ENCODE assay signal across 8 cellular contexts in genomic region chr10:101602767-101603398, GRCh38. TPM values are rescaled to one million over a fixed set of nuclear protein-coding genes. Genes with fewer than 3 reads are reported as not detected.
A peak's percentile ranks its signal among the peaks of the same experiment; 100 is the strongest.
DNase-seq lines count a peak whose midpoint lies in the region; ATAC-seq, FAIRE-seq and TF ChIP-seq lines count a peak whose summit lies in the region.

No MANE protein-coding gene starts in this region.

- H3K27me3 ChIP-seq in KMS-11 (ENCODE audit: insufficient read depth, low read depth) (no peaks in the 10 kb centered on the region), RWPE2 (ENCODE audit: insufficient read depth, poor library complexity, severe bottlenecking) (no peaks in the 10 kb centered on the region), upper lobe of left lung (no peaks in the 10 kb centered on the region)

- H4K20me1 ChIP-seq in KMS-11 (ENCODE audit: insufficient read depth), result no peaks in the 10 kb centered on the region

- FAIRE-seq in A204.1 (lab: Jason Lieb, UNC), result peak; percentile 97
- FAIRE-seq in GM12892 (lab: Jason Lieb, UNC), result peak; percentile 86

- no peaks in the 10 kb centered on the region for H3K79me2 ChIP-seq in KMS-11 (ENCODE audit: insufficient read depth, low read depth)

- H3K4me2 ChIP-seq in KMS-11, result no peak overlapping the region

- peak; percentile 95 for TF ChIP-seq CTCF in KMS-11 (conservative IDR thresholded peaks at IDR 0.05; ENCODE audit: low read depth, low read length)
- TF ChIP-seq CTCF in RWPE2 (IDR thresholded peaks at IDR 0.05; ENCODE audit: poor library complexity, severe bottlenecking), result peak; percentile 67
- TF ChIP-seq CTCF in fibroblast of villous mesenchyme (IDR thresholded peaks at IDR 0.05; ENCODE audit: insufficient read depth, low read depth, low read length), result peak; percentile 97
- TF ChIP-seq CTCF in upper lobe of left lung (IDR thresholded peaks at IDR 0.05), result peak; percentile 71 to 86 (median 83)

- peak; percentile 83 for ATAC-seq in RWPE2 (ENCODE audit: low read depth)
- ATAC-seq in upper lobe of left lung (ENCODE audit: low FRiP score in 2 of 2), result peak; percentile 84 to 88

- H3K4me1 ChIP-seq in KMS-11 (ENCODE audit: low read depth, poor library complexity, severe bottlenecking) (no peaks in the 10 kb centered on the region), RWPE2 (ENCODE audit: insufficient read depth, poor library complexity, severe bottlenecking) (no peaks in the 10 kb centered on the region), upper lobe of left lung (no peaks in the 10 kb centered on the region)

- 50 to 71% methylated on average over 4 to 6 of the region's 6 CpGs for whole genome bisulfite sequencing in upper lobe of left lung, 2 donors

- H3K9me3 ChIP-seq in RWPE2 (ENCODE audit: severe bottlenecking) (no peaks in the 10 kb centered on the region), upper lobe of left lung (no peaks in the 10 kb centered on the region)

- TF ChIP-seq EP300 in upper lobe of left lung (IDR thresholded peaks at IDR 0.05), result no peak

- no peak overlapping the region for H2AFZ ChIP-seq in KMS-11 (ENCODE audit: low read depth)

- no peak overlapping the region for H3K9ac ChIP-seq in KMS-11

- H3K4me3 ChIP-seq in KMS-11 (IDR thresholded peaks at IDR 0.05; ENCODE audit: insufficient read depth, low read depth, low read length) (no peak overlapping the region), RWPE2 (ENCODE audit: severe bottlenecking) (no peak overlapping the region), fibroblast of villous mesenchyme (ENCODE audit: low read depth, low read length) (no peak overlapping the region), upper lobe of left lung (no peak overlapping the region)

- DNase-seq in GM12892 (ENCODE audit: insufficient read length) (peak; percentile 65), RWPE2 (ENCODE audit: low spot score) (peak; percentile 37), fibroblast of villous mesenchyme (ENCODE audit: low read depth) (peak; percentile 70), nucleus accumbens (lab: John Stamatoyannopoulos, UW) (peak in 49 of 56 donors; percentile 11 to 85 (median 59)), upper lobe of left lung (peak in 1 of 2 donors; percentile 66)
- peak; percentile 16 for DNase-seq in activated T-helper 9 cell treated with anti-CD3 and anti-CD28 coated beads, Interleukin-2, amount 50 U/mL, for 16 hours (ENCODE audit: low read depth)

- TF ChIP-seq POLR2A in GM12892 (IDR thresholded peaks at IDR 0.05; ENCODE audit: low read depth, low read length) (no peak), upper lobe of left lung (IDR thresholded peaks at IDR 0.05) (no peak)

- H3K36me3 ChIP-seq in KMS-11 (ENCODE audit: insufficient read depth) (no peaks in the 10 kb centered on the region), RWPE2 (ENCODE audit: low read depth) (peaks cover 10% of the 10 kb centered on the region; the same call in 1 of the 2 replicates), upper lobe of left lung (peaks cover 2 to 43% (median 14%) of the 10 kb centered on the region in 4 donors)

- no peak overlapping the region for H3K27ac ChIP-seq in KMS-11
- H3K27ac ChIP-seq in RWPE2 (ENCODE audit: poor library complexity, severe bottlenecking), result no peak overlapping the region
- H3K27ac ChIP-seq in upper lobe of left lung, result no peak overlapping the region

RNA-seq across cellular contexts. Expression of gene DPCD, which starts 14.8 kb away (rescaled TPM):
- 32.0 TPM for polyA plus RNA-seq in GM12892 (2012; ENCODE audit: missing spikeins)
- total RNA-seq in fibroblast of villous mesenchyme (30.9 and 34.1 TPM in 2 replicates), upper lobe of left lung (10 to 100 TPM in 4 of 6 donors, 1 to 10 TPM in 2; 3.7 to 36.2 (median 15.1) TPM)

RNA-seq across cellular contexts. Expression of gene POLL, which starts 14.8 kb away (rescaled TPM):
- polyA plus RNA-seq in GM12892 (2012; ENCODE audit: missing spikeins), result 14.7 TPM
- 8.2 and 9.3 TPM in 2 replicates for total RNA-seq in fibroblast of villous mesenchyme
- total RNA-seq in upper lobe of left lung, result 10 to 100 TPM; 20.4 to 47.1 (median 31.5) TPM
